15 cellular contexts compared by ENCODE assay signal in the genomic region with DNA sequence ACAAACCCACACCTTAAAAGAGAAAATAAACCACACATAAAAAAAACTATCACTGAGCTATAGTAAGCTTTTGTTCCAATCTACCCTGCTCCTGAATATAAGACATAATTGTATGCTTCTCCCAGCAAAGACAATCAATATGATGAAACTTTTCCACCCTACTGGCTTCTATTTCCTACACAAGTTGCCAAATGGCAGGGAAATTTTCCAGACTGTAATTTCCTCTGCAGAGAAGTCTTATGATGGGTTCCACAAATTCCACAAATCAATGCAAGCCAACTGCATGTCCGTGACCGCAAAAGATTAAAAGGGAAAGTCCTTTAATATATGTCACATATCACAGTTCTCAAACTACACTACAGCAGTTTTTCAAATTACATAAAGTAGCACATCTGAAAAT.
A peak's percentile ranks its signal among the peaks of the same experiment; 100 is the strongest.
DNase-seq lines count a peak whose midpoint lies in the region; ATAC-seq and TF ChIP-seq lines count a peak whose summit lies in the region.
"Had no signal": no experiment of that assay in that cellular context is flagged by ENCODE, and none has a peak within 500 bp of the region (broad histone marks: within the 10 kb centered on the region; RNA-seq: fewer than 3 reads in every experiment).

No MANE protein-coding gene starts in this region.

- H3K4me3 ChIP-seq in heart left ventricle, result no peak overlapping the region
- H3K4me3 ChIP-seq: ascending aorta had no signal

- DNase-seq in heart left ventricle, result peak in 2 of 5 donors; percentile 25 to 46
- DNase-seq in Right ventricle myocardium inferior (ENCODE audit: missing footprints), result no peak
- peak; percentile 98 to 99 for DNase-seq in dermis microvascular lymphatic vessel endothelial cell (ENCODE audit: low read depth in 2 of 2)
- no peak for DNase-seq in left lobe of liver (ENCODE audit: low spot score)
- DNase-seq in GM19238 (ENCODE audit: insufficient read length, low spot score), result no peak
- DNase-seq in substantia nigra (lab: John Stamatoyannopoulos, UW), result no peak
- DNase-seq in DMS53 treated with DMSO at 0.1 percent for 48 hours (lab: John Stamatoyannopoulos, UW; ENCODE audit: unreplicated experiment), result no peak
- no peak for DNase-seq in NCI-H1417 treated with DMSO at 0.1 percent for 48 hours (lab: John Stamatoyannopoulos, UW)
- DNase-seq: activated T-cell treated with anti-CD3 and anti-CD28 coated beads for 4 hours, AML-193, GOT3, midbrain, NCI-H2171 had no signal

- TF ChIP-seq CTCF in heart left ventricle (IDR thresholded peaks at IDR 0.05), result no peak

- peaks cover 0 to 16% (median 3%) of the 10 kb centered on the region in 9 donors for H3K36me3 ChIP-seq in heart left ventricle
- H3K36me3 ChIP-seq: ascending aorta had no signal

- H3K4me1 ChIP-seq in heart left ventricle, result peaks cover 0 to 67% (median 31%) of the 10 kb centered on the region in 12 donors
- H3K4me1 ChIP-seq: ascending aorta had no signal

- 15 to 26% (median 21%) methylated on average over 2 of the region's 2 CpGs for WGBS in heart left ventricle, 4 donors

- no peaks in the 10 kb centered on the region for H3K27me3 ChIP-seq in heart left ventricle
- H3K27me3 ChIP-seq: ascending aorta had no signal

- peak in 3 of 4 donors; percentile 45 to 52 (median 48) for ATAC-seq in heart left ventricle
- ATAC-seq in Right ventricle myocardium inferior, result no peak
- ATAC-seq in left lobe of liver, result peak; percentile 19

- TF ChIP-seq POLR2A in heart left ventricle (IDR thresholded peaks at IDR 0.05), result no peak

- H3K9me3 ChIP-seq in heart left ventricle, result no peaks in the 10 kb centered on the region
- H3K9me3 ChIP-seq: ascending aorta had no signal

- H3K27ac ChIP-seq in heart left ventricle, result peak overlapping the region in 9 of 12 donors; percentile 19 to 66 (median 48)
- no peak overlapping the region for H3K27ac ChIP-seq in substantia nigra (ENCODE audit: low read depth, low read length, poor library complexity, severe bottlenecking)
- H3K27ac ChIP-seq: ascending aorta, VCaP had no signal

- intact Hi-C loops in heart left ventricle (cut with DNase I), result loop anchor here in 5 of 10 donors (5.0 kb wide), 3 partner anchors 44 to 89 kb away; partner anchors contain the start of gene TBC1D8 (in 1 of the 5)
- intact Hi-C loops in Right ventricle myocardium inferior (cut with DNase I), result loop anchor here (5.0 kb wide), 2 partner anchors 44 to 89 kb away; partner anchors contain the start of gene TBC1D8

Comparison
In these comparisons a context has a peak if more than half of its experiments do, and no peak if none do; other contexts are left out.
1. DNase-seq: peak in dermis microvascular lymphatic vessel endothelial cell (2 of 2); none in Right ventricle myocardium inferior (single experiment), left lobe of liver (single experiment), GM19238 (single experiment), substantia nigra (0 of 49), DMS53 treated with DMSO at 0.1 percent for 48 hours (single experiment) and NCI-H1417 treated with DMSO at 0.1 percent for 48 hours (single experiment).